Comparison of ENCODE assay signal across 13 cellular contexts in genomic region chr9:127870887-127871286, GRCh38. TPM values are rescaled to one million over a fixed set of nuclear protein-coding genes. Genes with fewer than 3 reads are reported as not detected.
DNase-seq lines count a peak whose midpoint lies in the region; ATAC-seq, FAIRE-seq and TF ChIP-seq lines count a peak whose summit lies in the region.
"Had no signal": no experiment of that assay in that cellular context is flagged by ENCODE, and none has a peak within 500 bp of the region (broad histone marks: within the 10 kb centered on the region; RNA-seq: fewer than 3 reads in every experiment).

No MANE protein-coding gene starts in this region.

- TF ChIP-seq POLR2A in HepG2 (IDR thresholded peaks at IDR 0.05; ENCODE audit: insufficient read depth in 1 of 2, low read depth in 2 of 2, low read length in 2 of 2) (no peak), right lobe of liver (IDR thresholded peaks at IDR 0.05) (no peak)

- peaks cover 19% of the 10 kb centered on the region for H3K4me1 ChIP-seq in HepG2 (ENCODE audit: insufficient read depth, low read length)
- peaks cover 0 to 14% (median 7%) of the 10 kb centered on the region in 4 donors for H3K4me1 ChIP-seq in right lobe of liver
- H3K4me1 ChIP-seq in mesenchymal stem cell (ENCODE audit: control insufficient read depth, insufficient read depth, low read depth, low read length) = peaks cover 31% of the 10 kb centered on the region

- peaks cover 11% of the 10 kb centered on the region for H3K79me1 ChIP-seq in mesenchymal stem cell (replicated peaks; ENCODE audit: low read length, poor library complexity, severe bottlenecking)

- H3K79me2 ChIP-seq in HepG2 (ENCODE audit: insufficient read depth, low read length) = no peaks in the 10 kb centered on the region

- no peak overlapping the region for H3K23ac ChIP-seq in mesenchymal stem cell (ENCODE audit: low read length in 2 of 2)

- no peaks in the 10 kb centered on the region for H3K27me3 ChIP-seq in HepG2 (ENCODE audit: control insufficient read depth in 1 of 2, insufficient read depth in 2 of 2, low read length in 2 of 2)
- H3K27me3 ChIP-seq in right lobe of liver = no peaks in the 10 kb centered on the region
- no peaks in the 10 kb centered on the region for H3K27me3 ChIP-seq in mesenchymal stem cell (ENCODE audit: control insufficient read depth in 1 of 2, insufficient read depth in 1 of 2, low read length in 2 of 2)

- no peak overlapping the region for H2BK120ac ChIP-seq in mesenchymal stem cell (ENCODE audit: low read depth, low read length)

- H2BK5ac ChIP-seq in mesenchymal stem cell (ENCODE audit: low read depth, low read length, poor library complexity, severe bottlenecking) = no peak overlapping the region

- no peak for FAIRE-seq in HepG2 (lab: Jason Lieb, UNC)
- FAIRE-seq: H54 had no signal

- no peak overlapping the region for H3K14ac ChIP-seq in mesenchymal stem cell (ENCODE audit: low read length in 2 of 2)

- no peaks in the 10 kb centered on the region for H4K20me1 ChIP-seq in HepG2 (ENCODE audit: insufficient read depth, low read length)

- H3K36me3 ChIP-seq in HepG2 (replicated peaks in 1 of 2; ENCODE audit: control insufficient read depth in 1 of 2, insufficient read depth in 2 of 2, low read length in 2 of 2) (no peaks in the 10 kb centered on the region; a peak in 2 of 5 replicates), right lobe of liver (peaks cover 0 to 5% (median 2%) of the 10 kb centered on the region in 4 donors), mesenchymal stem cell (ENCODE audit: control insufficient read depth in 1 of 2, insufficient read depth in 2 of 2, low read depth in 1 of 2, low read length in 2 of 2) (peaks cover 74% of the 10 kb centered on the region in 2 experiments)

- CTCF ChIA-PET in HepG2 (lab: Yijun Ruan, JAX; ENCODE audit: low intra/inter-chr PET ratio, low total read pairs) = no interaction called here

- H3K9me3 ChIP-seq in HepG2 (ENCODE audit: low read length) = no peaks in the 10 kb centered on the region
- H3K9me3 ChIP-seq in right lobe of liver = no peaks in the 10 kb centered on the region
- no peaks in the 10 kb centered on the region for H3K9me3 ChIP-seq in mesenchymal stem cell (ENCODE audit: control insufficient read depth, low read length)

- no peak overlapping the region for H4K8ac ChIP-seq in mesenchymal stem cell (ENCODE audit: low read length)

- TF ChIP-seq CTCF in HepG2 (CRISPR knock-in tag; IDR thresholded peaks at IDR 0.05) = no peak
- no peak for TF ChIP-seq CTCF in right lobe of liver (IDR thresholded peaks at IDR 0.05)

- intact Hi-C loops in HepG2 (cut with micrococcal nuclease; ENCODE audit: unreplicated experiment) = loop anchor here (1.0 kb wide), 2 partner anchors 50 to 85 kb away; partner anchors contain the start of gene CDK9
- intact Hi-C loops in right lobe of liver (cut with DNase I) = loop anchor here (10.0 kb wide), 2 partner anchors 56 to 136 kb away; partner anchors contain the start of gene TOR2A (in 1 of the 2)

- ATAC-seq in HepG2 = no peak
- ATAC-seq in right lobe of liver = no peak
- ATAC-seq in HG03342 (IDR thresholded peaks at IDR 0.05; ENCODE audit: unreplicated experiment) = no peak
- ATAC-seq: HCT116 had no signal

- BruUV-seq in HepG2 (replicated peaks; lab: Mats Ljungman, UMichigan) = no TSS peak

- no peak overlapping the region for H2AK5ac ChIP-seq in mesenchymal stem cell (ENCODE audit: low read length, severe bottlenecking)

- no peak for TF ChIP-seq EP300 in HepG2 (IDR thresholded peaks at IDR 0.05; ENCODE audit: low read depth in 2 of 2, low read length in 2 of 2)
- TF ChIP-seq EP300 in HepG2 (CRISPR knock-in tag; IDR thresholded peaks at IDR 0.05; ENCODE audit: borderline replicate concordance) = no peak

- H3K4me3 ChIP-seq in HepG2 (replicated peaks in 1 of 3; ENCODE audit: insufficient read depth in 1 of 3, low read depth in 2 of 3, low read length in 3 of 3) (no peak overlapping the region), right lobe of liver (no peak overlapping the region), mesenchymal stem cell (ENCODE audit: insufficient read depth in 1 of 2, low read depth in 1 of 2, low read length in 2 of 2) (no peak overlapping the region)

- no peak overlapping the region for H2BK15ac ChIP-seq in mesenchymal stem cell (ENCODE audit: low read depth, poor library complexity, severe bottlenecking)

- H3K4me2 ChIP-seq in HepG2 (ENCODE audit: low read depth, low read length) (no peak overlapping the region), mesenchymal stem cell (ENCODE audit: low read length, poor library complexity, severe bottlenecking) (no peak overlapping the region)

- no peak overlapping the region for H2AFZ ChIP-seq in HepG2 (ENCODE audit: low read length)
- no peak overlapping the region for H2AFZ ChIP-seq in mesenchymal stem cell (ENCODE audit: low read depth, low read length)

- H3K27ac ChIP-seq in HepG2 (ENCODE audit: extremely low read length, insufficient read depth, low read length) (no peak overlapping the region), right lobe of liver (no peak overlapping the region), mesenchymal stem cell (ENCODE audit: low read length, poor library complexity, severe bottlenecking) (no peak overlapping the region)
- H3K27ac ChIP-seq: 22Rv1, HL-60 had no signal

- POLR2A ChIA-PET in HepG2 (lab: Yijun Ruan, JAX) = interaction anchor here (1.9 kb wide), 1 partner anchor 46 kb away, joined by 4 read pairs; the partner anchor contains the start of gene ST6GALNAC4

- DNase-seq in HepG2 (ENCODE audit: low spot score) (no peak), right lobe of liver (no peak), mesenchymal stem cell (no peak), COLO668 (lab: John Stamatoyannopoulos, UW; ENCODE audit: unreplicated experiment) (no peak), middle frontal gyrus (ENCODE audit: extremely low spot score, low spot score) (no peak)
- DNase-seq: CD8-positive, alpha-beta memory T cell; DMS53; GF-D8 had no signal

- H3K9ac ChIP-seq in HepG2 (ENCODE audit: insufficient read depth, low read depth, low read length) = no peak overlapping the region
- H3K9ac ChIP-seq in mesenchymal stem cell (ENCODE audit: low read length) = no peak overlapping the region

- in situ Hi-C loops in HepG2 (cut with HindIII; ENCODE audit: extremely low pct_ligation_motif_present, low pct_unique_long_range_greater_than_20kb) = loop anchor here (5.0 kb wide), 1 partner anchor 46 kb away; the partner anchor contains the start of gene ST6GALNAC4

- H3K18ac ChIP-seq in mesenchymal stem cell (ENCODE audit: low read depth in 1 of 2, low read length in 2 of 2) = no peak overlapping the region

- no peak for TF ChIP-seq RAD21 in HepG2 (CRISPR knock-in tag; IDR thresholded peaks at IDR 0.05)

- H4K91ac ChIP-seq in mesenchymal stem cell (ENCODE audit: low read length) = peak overlapping the region; percentile 63

- H3K4ac ChIP-seq in mesenchymal stem cell (ENCODE audit: low read depth in 1 of 2, low read length in 2 of 2) = no peak overlapping the region

- WGBS in HepG2 (ENCODE audit: low lambda C conversion rate) = 91% methylated on average over 11 of the region's 12 CpGs
- no CpG with 5 or more reads among the region's 12 CpGs for WGBS in right lobe of liver (ENCODE audit: insufficient coverage, low coverage, low lambda C conversion rate, missing lambda C conversion rate)
- WGBS in mesenchymal stem cell = 94% methylated on average over 12 of the region's 12 CpGs

- H2BK12ac ChIP-seq in mesenchymal stem cell (ENCODE audit: low read length in 2 of 2) = no peak overlapping the region

RNA-seq across cellular contexts. Expression of gene AK1, which starts 6.6 kb away (rescaled TPM):
- 25.7 and 32.8 TPM in 2 replicates for total RNA-seq in HepG2 (2016; rRNA removed; fragmentation: Illumina TruSeq; extraction: Trizol)
- 12.5 and 17.4 TPM in 2 replicates for total RNA-seq in HepG2 (2016; cell fraction: cytosol; rRNA removed; fragmentation: Illumina TruSeq; extraction: Trizol; ENCODE audit: low read depth)
- 27.8 and 33.7 TPM in 2 replicates for total RNA-seq in HepG2 (2016; cell fraction: insoluble cytoplasmic fraction; rRNA removed; fragmentation: Illumina TruSeq; extraction: Trizol)
- total RNA-seq in HepG2 (2016; cell fraction: membrane; rRNA removed; fragmentation: Illumina TruSeq; extraction: Trizol) = 18.2 and 19.8 TPM in 2 replicates
- total RNA-seq in HepG2 (2016; cell fraction: nucleus; rRNA removed; fragmentation: Illumina TruSeq; extraction: Trizol) = 13.7 and 15.3 TPM in 2 replicates
- 19.1 and 28.5 TPM in 2 replicates for polyA plus RNA-seq in HepG2 (2011; rRNA removed)
- 29.9 and 38.0 TPM in 2 replicates for polyA plus RNA-seq in HepG2 (2011; cell fraction: cytosol; rRNA removed)
- polyA plus RNA-seq in HepG2 (2011; cell fraction: nucleus; rRNA removed) = 34.1 and 55.6 TPM in 2 replicates
- polyA plus RNA-seq in HepG2 (2012) = 17.5 and 23.3 TPM in 2 replicates
- polyA plus RNA-seq in HepG2 (2016; cell fraction: cytosol; fragmentation: Illumina TruSeq; extraction: Trizol; ENCODE audit: low read depth) = 28.9 and 48.9 TPM in 2 replicates
- polyA plus RNA-seq in HepG2 (2016; cell fraction: insoluble cytoplasmic fraction; fragmentation: Illumina TruSeq; extraction: Trizol; ENCODE audit: low read depth) = 44.7 and 50.7 TPM in 2 replicates
- polyA plus RNA-seq in HepG2 (2016; cell fraction: membrane; fragmentation: Illumina TruSeq; extraction: Trizol; ENCODE audit: low read depth) = 31.6 and 41.6 TPM in 2 replicates
- polyA plus RNA-seq in HepG2 (2016; cell fraction: nucleus; fragmentation: Illumina TruSeq; extraction: Trizol; ENCODE audit: insufficient read depth, low read depth) = 39.2 and 40.7 TPM in 2 replicates
- polyA minus RNA-seq in HepG2 (2011; rRNA and poly(A)+ RNA removed; ENCODE audit: low replicate concordance) = 3.6 and 45.8 TPM in 2 replicates
- 3.8 and 5.4 TPM in 2 replicates for polyA minus RNA-seq in HepG2 (2011; cell fraction: cytosol; rRNA and poly(A)+ RNA removed)
- polyA minus RNA-seq in HepG2 (2011; cell fraction: nucleus; rRNA and poly(A)+ RNA removed) = 1.7 and 4.1 TPM in 2 replicates
- 10 to 100 TPM; 31.4 to 78.6 (median 51.7) TPM for total RNA-seq in right lobe of liver
- polyA plus RNA-seq in mesenchymal stem cell (2013, experiment 1 of 2) = 127 TPM
- polyA plus RNA-seq in mesenchymal stem cell (2013, experiment 2 of 2) = 132 TPM

RNA-seq across cellular contexts. Expression of gene ENG, which starts 16.4 kb away (rescaled TPM):
- 0.02 TPM in 1 of 2 replicates, not detected in the other for total RNA-seq in HepG2 (2016; rRNA removed; fragmentation: Illumina TruSeq; extraction: Trizol)
- total RNA-seq in HepG2 (2016; cell fraction: cytosol; rRNA removed; fragmentation: Illumina TruSeq; extraction: Trizol; ENCODE audit: low read depth) = not detected in 2 replicates
- total RNA-seq in HepG2 (2016; cell fraction: insoluble cytoplasmic fraction; rRNA removed; fragmentation: Illumina TruSeq; extraction: Trizol) = 0.07 and 0.17 TPM in 2 replicates
- total RNA-seq in HepG2 (2016; cell fraction: membrane; rRNA removed; fragmentation: Illumina TruSeq; extraction: Trizol) = 0.07 and 0.22 TPM in 2 replicates
- total RNA-seq in HepG2 (2016; cell fraction: nucleus; rRNA removed; fragmentation: Illumina TruSeq; extraction: Trizol) = 0.25 TPM in 1 of 2 replicates, not detected in the other
- polyA plus RNA-seq in HepG2 (2011; rRNA removed) = 1.1 and 1.4 TPM in 2 replicates
- 0.82 and 1.1 TPM in 2 replicates for polyA plus RNA-seq in HepG2 (2011; cell fraction: cytosol; rRNA removed)
- polyA plus RNA-seq in HepG2 (2011; cell fraction: nucleus; rRNA removed) = 2.1 and 2.3 TPM in 2 replicates
- polyA plus RNA-seq in HepG2 (2012) = 1.4 and 1.5 TPM in 2 replicates
- not detected in 2 replicates for polyA plus RNA-seq in HepG2 (2016; cell fraction: cytosol; fragmentation: Illumina TruSeq; extraction: Trizol; ENCODE audit: low read depth)
- 0.08 TPM in 1 of 2 replicates, not detected in the other for polyA plus RNA-seq in HepG2 (2016; cell fraction: insoluble cytoplasmic fraction; fragmentation: Illumina TruSeq; extraction: Trizol; ENCODE audit: low read depth)
- polyA plus RNA-seq in HepG2 (2016; cell fraction: membrane; fragmentation: Illumina TruSeq; extraction: Trizol; ENCODE audit: low read depth) = 0.06 and 0.13 TPM in 2 replicates
- polyA plus RNA-seq in HepG2 (2016; cell fraction: nucleus; fragmentation: Illumina TruSeq; extraction: Trizol; ENCODE audit: insufficient read depth, low read depth) = 0.20 and 0.22 TPM in 2 replicates
- polyA minus RNA-seq in HepG2 (2011; rRNA and poly(A)+ RNA removed; ENCODE audit: low replicate concordance) = 1.2 and 26.5 TPM in 2 replicates
- 0.30 and 0.62 TPM in 2 replicates for polyA minus RNA-seq in HepG2 (2011; cell fraction: cytosol; rRNA and poly(A)+ RNA removed)
- 0.75 and 0.90 TPM in 2 replicates for polyA minus RNA-seq in HepG2 (2011; cell fraction: nucleus; rRNA and poly(A)+ RNA removed)
- total RNA-seq in right lobe of liver = 10 to 100 TPM; 27.4 to 90.1 (median 54.1) TPM
- 287 TPM for polyA plus RNA-seq in mesenchymal stem cell (2013, experiment 1 of 2)
- polyA plus RNA-seq in mesenchymal stem cell (2013, experiment 2 of 2) = 284 TPM

RNA-seq across cellular contexts. Expression of gene ST6GALNAC6, which starts 28.5 kb away (rescaled TPM):
- total RNA-seq in HepG2 (2016; rRNA removed; fragmentation: Illumina TruSeq; extraction: Trizol) (16.7 and 18.5 TPM in 2 replicates), right lobe of liver (10 to 100 TPM; 22.5 to 40.3 (median 29.8) TPM)
- total RNA-seq in HepG2 (2016; cell fraction: cytosol; rRNA removed; fragmentation: Illumina TruSeq; extraction: Trizol; ENCODE audit: low read depth) = 13.5 and 13.9 TPM in 2 replicates
- total RNA-seq in HepG2 (2016; cell fraction: insoluble cytoplasmic fraction; rRNA removed; fragmentation: Illumina TruSeq; extraction: Trizol) = 11.7 and 18.2 TPM in 2 replicates
- total RNA-seq in HepG2 (2016; cell fraction: membrane; rRNA removed; fragmentation: Illumina TruSeq; extraction: Trizol) = 42.0 and 46.1 TPM in 2 replicates
- total RNA-seq in HepG2 (2016; cell fraction: nucleus; rRNA removed; fragmentation: Illumina TruSeq; extraction: Trizol) = 13.4 and 15.1 TPM in 2 replicates
- polyA plus RNA-seq in HepG2 (2011; rRNA removed) = 65.4 and 103 TPM in 2 replicates
- polyA plus RNA-seq in HepG2 (2011; cell fraction: cytosol; rRNA removed) = 63.0 and 69.3 TPM in 2 replicates
- 134 and 138 TPM in 2 replicates for polyA plus RNA-seq in HepG2 (2011; cell fraction: nucleus; rRNA removed)
- polyA plus RNA-seq in HepG2 (2012) = 36.1 and 53.0 TPM in 2 replicates
- 33.4 and 37.1 TPM in 2 replicates for polyA plus RNA-seq in HepG2 (2016; cell fraction: cytosol; fragmentation: Illumina TruSeq; extraction: Trizol; ENCODE audit: low read depth)
- 18.0 and 19.3 TPM in 2 replicates for polyA plus RNA-seq in HepG2 (2016; cell fraction: insoluble cytoplasmic fraction; fragmentation: Illumina TruSeq; extraction: Trizol; ENCODE audit: low read depth)
- polyA plus RNA-seq in HepG2 (2016; cell fraction: membrane; fragmentation: Illumina TruSeq; extraction: Trizol; ENCODE audit: low read depth) = 54.8 and 59.0 TPM in 2 replicates
- polyA plus RNA-seq in HepG2 (2016; cell fraction: nucleus; fragmentation: Illumina TruSeq; extraction: Trizol; ENCODE audit: insufficient read depth, low read depth) = 32.9 and 35.5 TPM in 2 replicates
- 41.6 and 91.9 TPM in 2 replicates for polyA minus RNA-seq in HepG2 (2011; rRNA and poly(A)+ RNA removed; ENCODE audit: low replicate concordance)
- polyA minus RNA-seq in HepG2 (2011; cell fraction: cytosol; rRNA and poly(A)+ RNA removed) = 15.4 and 21.1 TPM in 2 replicates
- 22.4 and 22.6 TPM in 2 replicates for polyA minus RNA-seq in HepG2 (2011; cell fraction: nucleus; rRNA and poly(A)+ RNA removed)
- polyA plus RNA-seq in mesenchymal stem cell (2013, experiment 1 of 2) = 45.2 TPM
- 45.9 TPM for polyA plus RNA-seq in mesenchymal stem cell (2013, experiment 2 of 2)

RNA-seq across cellular contexts. Expression of gene ST6GALNAC4, which starts 46.0 kb away (rescaled TPM):
- 14.8 and 18.8 TPM in 2 replicates for total RNA-seq in HepG2 (2016; rRNA removed; fragmentation: Illumina TruSeq; extraction: Trizol)
- 35.6 and 43.0 TPM in 2 replicates for total RNA-seq in HepG2 (2016; cell fraction: cytosol; rRNA removed; fragmentation: Illumina TruSeq; extraction: Trizol; ENCODE audit: low read depth)
- 13.0 and 19.7 TPM in 2 replicates for total RNA-seq in HepG2 (2016; cell fraction: insoluble cytoplasmic fraction; rRNA removed; fragmentation: Illumina TruSeq; extraction: Trizol)
- 47.7 and 65.6 TPM in 2 replicates for total RNA-seq in HepG2 (2016; cell fraction: membrane; rRNA removed; fragmentation: Illumina TruSeq; extraction: Trizol)
- 12.8 and 17.5 TPM in 2 replicates for total RNA-seq in HepG2 (2016; cell fraction: nucleus; rRNA removed; fragmentation: Illumina TruSeq; extraction: Trizol)
- polyA plus RNA-seq in HepG2 (2011; rRNA removed) = 27.7 and 36.4 TPM in 2 replicates
- polyA plus RNA-seq in HepG2 (2011; cell fraction: cytosol; rRNA removed) = 26.2 and 47.9 TPM in 2 replicates
- polyA plus RNA-seq in HepG2 (2011; cell fraction: nucleus; rRNA removed) = 41.2 and 43.3 TPM in 2 replicates
- 14.8 and 21.6 TPM in 2 replicates for polyA plus RNA-seq in HepG2 (2012)
- polyA plus RNA-seq in HepG2 (2016; cell fraction: cytosol; fragmentation: Illumina TruSeq; extraction: Trizol; ENCODE audit: low read depth) = 55.5 and 75.3 TPM in 2 replicates
- polyA plus RNA-seq in HepG2 (2016; cell fraction: insoluble cytoplasmic fraction; fragmentation: Illumina TruSeq; extraction: Trizol; ENCODE audit: low read depth) = 20.6 and 23.9 TPM in 2 replicates
- 69.4 and 78.8 TPM in 2 replicates for polyA plus RNA-seq in HepG2 (2016; cell fraction: membrane; fragmentation: Illumina TruSeq; extraction: Trizol; ENCODE audit: low read depth)
- polyA plus RNA-seq in HepG2 (2016; cell fraction: nucleus; fragmentation: Illumina TruSeq; extraction: Trizol; ENCODE audit: insufficient read depth, low read depth) = 25.2 and 32.3 TPM in 2 replicates
- polyA minus RNA-seq in HepG2 (2011; rRNA and poly(A)+ RNA removed; ENCODE audit: low replicate concordance) = 74.4 and 118 TPM in 2 replicates
- 40.0 and 42.1 TPM in 2 replicates for polyA minus RNA-seq in HepG2 (2011; cell fraction: cytosol; rRNA and poly(A)+ RNA removed)
- 15.6 and 17.8 TPM in 2 replicates for polyA minus RNA-seq in HepG2 (2011; cell fraction: nucleus; rRNA and poly(A)+ RNA removed)
- 10 to 100 TPM in 3 of 6 experiments, 1 to 10 TPM in 3; 3.2 to 23.8 (median 11.2) TPM for total RNA-seq in right lobe of liver
- 32.1 TPM for polyA plus RNA-seq in mesenchymal stem cell (2013, experiment 1 of 2)
- polyA plus RNA-seq in mesenchymal stem cell (2013, experiment 2 of 2) = 29.4 TPM

RNA-seq across cellular contexts. Expression of gene PIP5KL1, which starts 59.7 kb away (rescaled TPM):
- total RNA-seq in HepG2 (2016; rRNA removed; fragmentation: Illumina TruSeq; extraction: Trizol) = 0.20 TPM in 1 of 2 replicates, not detected in the other
- 0.51 TPM in 1 of 2 replicates, not detected in the other for total RNA-seq in HepG2 (2016; cell fraction: cytosol; rRNA removed; fragmentation: Illumina TruSeq; extraction: Trizol; ENCODE audit: low read depth)
- total RNA-seq in HepG2 (2016; cell fraction: insoluble cytoplasmic fraction; rRNA removed; fragmentation: Illumina TruSeq; extraction: Trizol) = 0.15 TPM in 1 of 2 replicates, not detected in the other
- not detected in 2 replicates for total RNA-seq in HepG2 (2016; cell fraction: membrane; rRNA removed; fragmentation: Illumina TruSeq; extraction: Trizol)
- 0.56 TPM in 1 of 2 replicates, not detected in the other for total RNA-seq in HepG2 (2016; cell fraction: nucleus; rRNA removed; fragmentation: Illumina TruSeq; extraction: Trizol)
- 0.44 and 0.49 TPM in 2 replicates for polyA plus RNA-seq in HepG2 (2011; rRNA removed)
- polyA plus RNA-seq in HepG2 (2011; cell fraction: cytosol; rRNA removed) = 0.17 and 0.32 TPM in 2 replicates
- polyA plus RNA-seq in HepG2 (2011; cell fraction: nucleus; rRNA removed) = 5.3 and 9.9 TPM in 2 replicates
- 0.32 and 0.67 TPM in 2 replicates for polyA plus RNA-seq in HepG2 (2012)
- polyA plus RNA-seq in HepG2 (2016; cell fraction: cytosol; fragmentation: Illumina TruSeq; extraction: Trizol; ENCODE audit: low read depth) = 0.24 TPM in 1 of 2 replicates, not detected in the other
- not detected in 2 replicates for polyA plus RNA-seq in HepG2 (2016; cell fraction: insoluble cytoplasmic fraction; fragmentation: Illumina TruSeq; extraction: Trizol; ENCODE audit: low read depth)
- not detected in 2 replicates for polyA plus RNA-seq in HepG2 (2016; cell fraction: membrane; fragmentation: Illumina TruSeq; extraction: Trizol; ENCODE audit: low read depth)
- polyA plus RNA-seq in HepG2 (2016; cell fraction: nucleus; fragmentation: Illumina TruSeq; extraction: Trizol; ENCODE audit: insufficient read depth, low read depth) = 1.1 TPM in 1 of 2 replicates, not detected in the other
- 0.72 and 1.4 TPM in 2 replicates for polyA minus RNA-seq in HepG2 (2011; rRNA and poly(A)+ RNA removed; ENCODE audit: low replicate concordance)
- polyA minus RNA-seq in HepG2 (2011; cell fraction: cytosol; rRNA and poly(A)+ RNA removed) = 0.88 TPM in 1 of 2 replicates, not detected in the other
- polyA minus RNA-seq in HepG2 (2011; cell fraction: nucleus; rRNA and poly(A)+ RNA removed) = 1.3 and 2.2 TPM in 2 replicates
- under 1 TPM in 3 of 6 experiments, not detected in 3; 0.58 to 0.81 (median 0.70) TPM for total RNA-seq in right lobe of liver
- polyA plus RNA-seq in mesenchymal stem cell (2013, experiment 1 of 2) = 2.0 TPM
- 1.8 TPM for polyA plus RNA-seq in mesenchymal stem cell (2013, experiment 2 of 2)

Comparison
In these comparisons a context has a peak if more than half of its experiments do, and no peak if none do; other contexts are left out.
1. RNA of gene ENG, which starts 16.4 kb away (total RNA-seq): 27.4 to 90.1 TPM in right lobe of liver; 0.02 to 0.25 TPM in HepG2; every median in the first group is over 10 times any median in the second.